Comparison of ENCODE assay signal across 12 cellular contexts in the genomic region with DNA sequence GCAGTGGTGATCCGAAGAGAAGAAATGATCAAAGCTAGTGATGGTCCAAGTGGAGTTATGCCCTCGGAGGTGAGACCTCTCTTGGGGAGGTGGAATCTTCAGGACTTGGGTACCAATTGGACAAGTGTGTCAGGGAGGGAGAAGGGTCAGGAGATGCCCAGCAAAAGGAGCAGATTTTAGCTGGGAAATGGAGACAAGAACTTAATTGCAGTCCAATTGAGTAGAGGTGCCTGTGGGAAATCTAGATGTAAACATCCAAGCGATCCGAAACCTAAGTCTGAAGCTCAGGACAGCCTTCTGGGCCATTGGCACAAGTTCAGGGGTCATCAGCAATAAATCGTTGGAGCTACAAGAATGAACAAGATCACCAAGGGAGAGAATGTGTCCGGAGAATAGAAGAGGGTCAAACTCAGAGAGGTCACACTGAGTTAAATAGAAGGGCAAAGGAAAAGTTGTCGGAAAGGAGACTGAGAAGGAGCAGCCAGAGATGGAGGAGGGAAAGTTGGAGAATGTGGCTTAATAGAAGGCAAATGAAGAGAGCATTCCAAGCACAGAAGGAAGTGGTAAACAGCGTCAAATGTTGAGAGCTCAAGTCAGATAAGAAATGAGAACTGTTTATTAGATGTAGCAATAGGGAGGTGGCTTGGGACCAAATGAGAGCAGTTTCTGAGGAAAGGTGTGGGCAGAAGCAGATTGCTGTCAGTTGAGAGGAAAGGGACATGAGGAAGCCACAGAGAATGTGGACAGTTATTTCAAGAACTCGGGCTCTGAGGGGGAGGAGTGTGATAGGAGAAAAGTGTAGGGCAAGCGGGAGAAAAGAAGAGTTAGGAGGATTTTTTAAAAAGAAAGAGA.
A peak's percentile ranks its signal among the peaks of the same experiment; 100 is the strongest.
DNase-seq lines count a peak whose midpoint lies in the region; ATAC-seq, FAIRE-seq and TF ChIP-seq lines count a peak whose summit lies in the region.
"Had no signal": no experiment of that assay in that cellular context is flagged by ENCODE, and none has a peak within 500 bp of the region (broad histone marks: within the 10 kb centered on the region; RNA-seq: fewer than 3 reads in every experiment).

No MANE protein-coding gene starts in this region.

- POLR2A ChIA-PET in AG04450 (lab: Yijun Ruan, JAX): interaction anchor here (0.5 to 1.6 kb wide), 3 partner anchors 28 to 64 kb away, joined by 3 read pairs; no protein-coding TSS in a partner anchor

- no peak for TF ChIP-seq CTCF in AG04450 (IDR thresholded peaks at IDR 0.05; ENCODE audit: low read depth, low read length)
- TF ChIP-seq CTCF in left lung (IDR thresholded peaks at IDR 0.05): no peak

- FAIRE-seq in H54 (lab: Jason Lieb, UNC): no peak
- FAIRE-seq: keratinocyte had no signal

- DNase-seq in AG04450 (ENCODE audit: low read depth, low spot score): peak; percentile 61
- DNase-seq in Kasumi-1 (lab: John Stamatoyannopoulos, UW): peak; percentile 99
- DNase-seq in left lung: no peak
- no peak for DNase-seq in activated CD4-positive, alpha-beta T cell treated with anti-CD3 and anti-CD28 coated beads for 1 hour
- no peak for DNase-seq in NAMALWA (ENCODE audit: low spot score)
- no peak for DNase-seq in H54 (ENCODE audit: insufficient read length, low spot score)
- DNase-seq: activated naive CD8-positive, alpha-beta T cell treated with anti-CD3 and anti-CD28 coated beads for 36 hours; NCI-H1436 treated with DMSO at 0.1 percent for 48 hours; nephron progenitor cell had no signal

- no peaks in the 10 kb centered on the region for H3K36me3 ChIP-seq in left lung

- no peak overlapping the region for H3K4me3 ChIP-seq in AG04450 (ENCODE audit: low read depth, low read length)
- H3K4me3 ChIP-seq in left lung: no peak overlapping the region

- no peaks in the 10 kb centered on the region for H3K4me1 Mint-ChIP-seq in activated T-helper 17 cell treated with anti-CD3 and anti-CD28 coated beads, Interleukin-2, amount 50 U/mL, for 72 hours

- H3K27ac ChIP-seq in AG04450 (ENCODE audit: low read depth, low read length): peak overlapping the region; percentile 75
- peak overlapping the region in 1 of 2 donors; percentile 82 for H3K27ac ChIP-seq in left lung

- H3K27ac Mint-ChIP-seq in activated T-helper 17 cell treated with anti-CD3 and anti-CD28 coated beads, Interleukin-2, amount 50 U/mL, for 72 hours: no peak overlapping the region
- H3K27ac Mint-ChIP-seq: activated naive CD8-positive, alpha-beta T cell treated with anti-CD3 and anti-CD28 coated beads for 36 hours; nephron progenitor cell had no signal

- H3K4me3 Mint-ChIP-seq in activated T-helper 17 cell treated with anti-CD3 and anti-CD28 coated beads, Interleukin-2, amount 50 U/mL, for 72 hours: no peak overlapping the region
- H3K4me3 Mint-ChIP-seq: activated naive CD8-positive, alpha-beta T cell treated with anti-CD3 and anti-CD28 coated beads for 36 hours; nephron progenitor cell had no signal

- TF ChIP-seq POLR2A in H54 (IDR thresholded peaks at IDR 0.05; ENCODE audit: low read depth, low read length): no peak

- peaks cover 8 to 69% of the 10 kb centered on the region in 2 donors for H3K4me1 ChIP-seq in left lung

- peaks cover 3% of the 10 kb centered on the region for H3K27me3 Mint-ChIP-seq in activated T-helper 17 cell treated with anti-CD3 and anti-CD28 coated beads, Interleukin-2, amount 50 U/mL, for 72 hours
- H3K27me3 Mint-ChIP-seq: activated naive CD8-positive, alpha-beta T cell treated with anti-CD3 and anti-CD28 coated beads for 36 hours had no signal

- H3K9me3 ChIP-seq in AG04450 (ENCODE audit: control insufficient read depth, insufficient read depth, low read length): no peaks in the 10 kb centered on the region
- H3K9me3 ChIP-seq in left lung: no peaks in the 10 kb centered on the region

- H3K9me3 Mint-ChIP-seq in activated T-helper 17 cell treated with anti-CD3 and anti-CD28 coated beads, Interleukin-2, amount 50 U/mL, for 72 hours: no peaks in the 10 kb centered on the region
- H3K9me3 Mint-ChIP-seq: nephron progenitor cell had no signal

- CTCF ChIA-PET in AG04450 (lab: Charles Lee): interaction anchor here (0.9 kb wide), 1 partner anchor 328 kb away, joined by 3 read pairs; no protein-coding TSS in a partner anchor

- H3K36me3 Mint-ChIP-seq in activated T-helper 17 cell treated with anti-CD3 and anti-CD28 coated beads, Interleukin-2, amount 50 U/mL, for 72 hours (ENCODE audit: low read depth): no peaks in the 10 kb centered on the region

- ATAC-seq in activated T-helper 17 cell treated with anti-CD3 and anti-CD28 coated beads, Interleukin-2, amount 50 U/mL, for 72 hours (replicated peaks): peak; percentile 49
- ATAC-seq in left lung (peak; percentile 55), GM18517 (IDR thresholded peaks at IDR 0.05; ENCODE audit: unreplicated experiment) (no peak)

- H3K27me3 ChIP-seq in AG04450 (ENCODE audit: control insufficient read depth, insufficient read depth, low read length) (no peaks in the 10 kb centered on the region), left lung (no peaks in the 10 kb centered on the region)

- intact Hi-C loops in left lung (cut with DNase I): no loop called here

Comparison
In these comparisons a context has a peak if more than half of its experiments do, and no peak if none do; other contexts are left out.
1. DNase-seq: peak in AG04450 (single experiment) and Kasumi-1 (2 of 2); none in left lung (0 of 2), activated CD4-positive, alpha-beta T cell treated with anti-CD3 and anti-CD28 coated beads for 1 hour (single experiment), NAMALWA (single experiment) and H54 (single experiment).